In genomic region chr21:41111681-41112080, GRCh38 we compare ENCODE assay signal across 13 cellular contexts.
"Had no signal": no experiment of that assay in that cellular context is flagged by ENCODE, and none has a peak within 500 bp of the region (broad histone marks: within the 10 kb centered on the region; RNA-seq: fewer than 3 reads in every experiment).

No MANE protein-coding gene starts in this region.

- ATAC-seq: left cardiac atrium had no signal

- H3K4me3 Mint-ChIP-seq: neural progenitor cell, type B pancreatic cell had no signal

- H3K4me3 ChIP-seq: esophagus squamous epithelium, neural progenitor cell, prostate gland, right atrium auricular region, testis had no signal

- H3K9me3 ChIP-seq: esophagus squamous epithelium, prostate gland, right atrium auricular region, testis had no signal

- H3K36me3 Mint-ChIP-seq: neural progenitor cell, type B pancreatic cell had no signal

- H3K4me1 ChIP-seq: prostate gland, testis had no signal

- H3K9me3 Mint-ChIP-seq: type B pancreatic cell had no signal

- H3K27ac ChIP-seq: esophagus squamous epithelium, neural progenitor cell, prostate gland, right atrium auricular region, testis had no signal

- H3K36me3 ChIP-seq: esophagus squamous epithelium, neural progenitor cell, prostate gland, right atrium auricular region had no signal

- DNase-seq: activated CD4-positive, alpha-beta T cell treated with anti-CD3 and anti-CD28 coated beads, Interleukin-2, amount 50 U/mL, for 4 hours; activated gamma-delta T cell treated with Interleukin-2 at 50 U/mL for 16 hours; effector CD8-positive, alpha-beta T cell; esophagus squamous epithelium; left cardiac atrium; stimulated activated CD4-positive, alpha-beta T cell treated with anti-CD3 and anti-CD28 coated beads, Interleukin-12 subunit alpha, Interleukin-12 subunit beta, amount 100 ng/mL, for 4 hours; stimulated activated CD4-positive, alpha-beta T cell treated with anti-CD3 and anti-CD28 coated beads, Interleukin-2, amount 100 ng/mL, for 24 hours; T-helper 2 cell; testis had no signal

- H3K27me3 ChIP-seq: neural progenitor cell, right atrium auricular region, testis had no signal

- H3K27ac Mint-ChIP-seq: neural progenitor cell, type B pancreatic cell had no signal
